ENCODE assay signal across 15 cellular contexts in genomic region chr10:100489388-100489787, GRCh38. TPM values are rescaled to one million over a fixed set of nuclear protein-coding genes. Genes with fewer than 3 reads are reported as not detected.
DNase-seq lines count a peak whose midpoint lies in the region; ATAC-seq and TF ChIP-seq lines count a peak whose summit lies in the region.
"Had no signal": no experiment of that assay in that cellular context is flagged by ENCODE, and none has a peak within 500 bp of the region (broad histone marks: within the 10 kb centered on the region; RNA-seq: fewer than 3 reads in every experiment).

No MANE protein-coding gene starts in this region.

- no peak for TF ChIP-seq CTCF in neural progenitor cell (IDR thresholded peaks at IDR 0.05)
- TF ChIP-seq CTCF in PC-9 (conservative IDR thresholded peaks at IDR 0.05) = no peak

- H3K27ac ChIP-seq in neural progenitor cell = no peak overlapping the region
- H3K27ac ChIP-seq in PC-9 = no peak overlapping the region
- H3K27ac ChIP-seq: BLaER1 had no signal

- no peaks in the 10 kb centered on the region for H3K79me2 ChIP-seq in neural progenitor cell (ENCODE audit: low read depth)
- no peaks in the 10 kb centered on the region for H3K79me2 ChIP-seq in PC-9 (ENCODE audit: low read depth)

- peaks cover 29% of the 10 kb centered on the region for H3K4me1 ChIP-seq in neural progenitor cell
- H3K4me1 ChIP-seq in PC-9 (replicated peaks; ENCODE audit: insufficient read depth) = no peaks in the 10 kb centered on the region
- H3K4me1 ChIP-seq: BLaER1 had no signal

- H3F3A ChIP-seq in neural progenitor cell (ENCODE audit: low read depth) (peaks cover 36% of the 10 kb centered on the region), PC-9 (ENCODE audit: insufficient read depth, low read depth) (no peaks in the 10 kb centered on the region)

- BruUV-seq in PC-9 (replicated peaks; lab: Mats Ljungman, UMichigan) = no TSS peak

- H3K4me1 Mint-ChIP-seq in activated CD4-positive, alpha-beta T cell treated with anti-CD3 and anti-CD28 coated beads, Interleukin-2, amount 10 ng/mL, durations not matched to agents 24 days and 14 days = peaks cover 25% of the 10 kb centered on the region
- peaks cover 14% of the 10 kb centered on the region for H3K4me1 Mint-ChIP-seq in activated naive CD8-positive, alpha-beta T cell treated with anti-CD3 and anti-CD28 coated beads, Interleukin-2, amount 10 ng/mL, durations not matched to agents 7 days and 5 days
- peaks cover 2% of the 10 kb centered on the region for H3K4me1 Mint-ChIP-seq in activated naive CD8-positive, alpha-beta T cell treated with anti-CD3 and anti-CD28 coated beads for 36 hours
- H3K4me1 Mint-ChIP-seq in neural progenitor cell = peaks cover 49% of the 10 kb centered on the region

- intact Hi-C loops in activated CD4-positive, alpha-beta T cell treated with anti-CD3 and anti-CD28 coated beads, Interleukin-2, amount 10 ng/mL, durations not matched to agents 24 days and 14 days (cut with micrococcal nuclease) = no loop called here
- intact Hi-C loops in left ventricle myocardium superior (cut with micrococcal nuclease) = no loop called here
- intact Hi-C loops in PC-9 (cut with micrococcal nuclease; ENCODE audit: unreplicated experiment) = no loop called here

- H3K9me3 ChIP-seq in neural progenitor cell (ENCODE audit: low read depth) (no peaks in the 10 kb centered on the region), PC-9 (ENCODE audit: insufficient read depth, low read depth) (no peaks in the 10 kb centered on the region)
- H3K9me3 ChIP-seq: BLaER1 had no signal

- H3K9me2 ChIP-seq in PC-9 (ENCODE audit: insufficient read depth) = no peaks in the 10 kb centered on the region

- H3K27me3 ChIP-seq in neural progenitor cell (peaks cover 78% of the 10 kb centered on the region), PC-9 (ENCODE audit: insufficient read depth, low read depth) (no peaks in the 10 kb centered on the region)

- no peak overlapping the region for H3K9ac ChIP-seq in neural progenitor cell
- H3K9ac ChIP-seq: BLaER1 had no signal

- peak overlapping the region; percentile 68 for H3K27ac Mint-ChIP-seq in activated CD4-positive, alpha-beta T cell treated with anti-CD3 and anti-CD28 coated beads, Interleukin-2, amount 10 ng/mL, durations not matched to agents 24 days and 14 days
- H3K27ac Mint-ChIP-seq in activated naive CD8-positive, alpha-beta T cell treated with anti-CD3 and anti-CD28 coated beads, Interleukin-2, amount 10 ng/mL, durations not matched to agents 7 days and 5 days = peak overlapping the region; percentile 10
- H3K27ac Mint-ChIP-seq in activated naive CD8-positive, alpha-beta T cell treated with anti-CD3 and anti-CD28 coated beads for 36 hours = no peak overlapping the region
- no peak overlapping the region for H3K27ac Mint-ChIP-seq in neural progenitor cell

- POLR2A ChIA-PET in activated naive CD8-positive, alpha-beta T cell treated with anti-CD3 and anti-CD28 coated beads, Interleukin-2, amount 10 ng/mL, durations not matched to agents 7 days and 5 days (lab: Charles Lee) = interaction anchor here (2.4 kb wide), 1 partner anchor 18 kb away, joined by 7 read pairs; no protein-coding TSS in a partner anchor
- POLR2A ChIA-PET in PC-9 (lab: Charles Lee; ENCODE audit: unreplicated experiment) = no interaction called here

- ATAC-seq in activated naive CD8-positive, alpha-beta T cell treated with anti-CD3 and anti-CD28 coated beads, Interleukin-2, amount 10 ng/mL, durations not matched to agents 7 days and 5 days (ENCODE audit: low read depth) = no peak
- no peak for ATAC-seq in left ventricle myocardium superior

- DNase-seq in activated CD4-positive, alpha-beta T cell treated with anti-CD3 and anti-CD28 coated beads, Interleukin-2, amount 10 ng/mL, durations not matched to agents 24 days and 14 days = no peak
- no peak for DNase-seq in activated CD4-positive, alpha-beta T cell treated with anti-CD3 and anti-CD28 coated beads for 48 hours
- DNase-seq in activated naive CD8-positive, alpha-beta T cell treated with anti-CD3 and anti-CD28 coated beads, Interleukin-2, amount 10 ng/mL, durations not matched to agents 7 days and 5 days = no peak
- no peak for DNase-seq in activated naive CD8-positive, alpha-beta T cell treated with anti-CD3 and anti-CD28 coated beads for 36 hours
- DNase-seq in neural progenitor cell (ENCODE audit: low spot score) = no peak
- DNase-seq in left ventricle myocardium superior = no peak
- DNase-seq in PC-9 = no peak
- DNase-seq: 8988T; AML-193; CD4-positive, CD25-positive, alpha-beta regulatory T cell; DMS53; GF-D8; HCEC 1CT had no signal

- H4K20me1 ChIP-seq in neural progenitor cell (ENCODE audit: low read depth) (peaks cover 14% of the 10 kb centered on the region), PC-9 (ENCODE audit: insufficient read depth) (no peaks in the 10 kb centered on the region)

- H3K4me3 ChIP-seq in neural progenitor cell = no peak overlapping the region
- no peak overlapping the region for H3K4me3 ChIP-seq in PC-9
- H3K4me3 ChIP-seq: BLaER1 had no signal

- peaks cover 82% of the 10 kb centered on the region for H3K36me3 Mint-ChIP-seq in activated CD4-positive, alpha-beta T cell treated with anti-CD3 and anti-CD28 coated beads, Interleukin-2, amount 10 ng/mL, durations not matched to agents 24 days and 14 days (ENCODE audit: low read depth)
- peaks cover 51% of the 10 kb centered on the region for H3K36me3 Mint-ChIP-seq in activated naive CD8-positive, alpha-beta T cell treated with anti-CD3 and anti-CD28 coated beads, Interleukin-2, amount 10 ng/mL, durations not matched to agents 7 days and 5 days
- H3K36me3 Mint-ChIP-seq in activated naive CD8-positive, alpha-beta T cell treated with anti-CD3 and anti-CD28 coated beads for 36 hours = peaks cover 12% of the 10 kb centered on the region
- peaks cover 44% of the 10 kb centered on the region for H3K36me3 Mint-ChIP-seq in neural progenitor cell

- H3K27me3 Mint-ChIP-seq in activated CD4-positive, alpha-beta T cell treated with anti-CD3 and anti-CD28 coated beads, Interleukin-2, amount 10 ng/mL, durations not matched to agents 24 days and 14 days = no peaks in the 10 kb centered on the region
- no peaks in the 10 kb centered on the region for H3K27me3 Mint-ChIP-seq in activated naive CD8-positive, alpha-beta T cell treated with anti-CD3 and anti-CD28 coated beads, Interleukin-2, amount 10 ng/mL, durations not matched to agents 7 days and 5 days
- H3K27me3 Mint-ChIP-seq in activated naive CD8-positive, alpha-beta T cell treated with anti-CD3 and anti-CD28 coated beads for 36 hours = no peaks in the 10 kb centered on the region
- H3K27me3 Mint-ChIP-seq in neural progenitor cell (ENCODE audit: insufficient read depth, low read depth) = peaks cover 14% of the 10 kb centered on the region
- H3K27me3 Mint-ChIP-seq: CD4-positive, CD25-positive, alpha-beta regulatory T cell had no signal

- H3K4me2 ChIP-seq in neural progenitor cell (no peak overlapping the region), PC-9 (no peak overlapping the region)
- H3K4me2 ChIP-seq: BLaER1 had no signal

- CTCF ChIA-PET in PC-9 (lab: Charles Lee) = no interaction called here

- no peak overlapping the region for H2AFZ ChIP-seq in neural progenitor cell (replicated peaks)
- H2AFZ ChIP-seq in PC-9 = no peak overlapping the region

- H3K4me3 Mint-ChIP-seq in activated CD4-positive, alpha-beta T cell treated with anti-CD3 and anti-CD28 coated beads, Interleukin-2, amount 10 ng/mL, durations not matched to agents 24 days and 14 days = no peak overlapping the region
- no peak overlapping the region for H3K4me3 Mint-ChIP-seq in activated naive CD8-positive, alpha-beta T cell treated with anti-CD3 and anti-CD28 coated beads, Interleukin-2, amount 10 ng/mL, durations not matched to agents 7 days and 5 days
- no peak overlapping the region for H3K4me3 Mint-ChIP-seq in activated naive CD8-positive, alpha-beta T cell treated with anti-CD3 and anti-CD28 coated beads for 36 hours
- peak overlapping the region; percentile 7 for H3K4me3 Mint-ChIP-seq in neural progenitor cell
- H3K4me3 Mint-ChIP-seq: CD4-positive, CD25-positive, alpha-beta regulatory T cell had no signal

- H3K36me3 ChIP-seq in neural progenitor cell (no peaks in the 10 kb centered on the region), PC-9 (ENCODE audit: low read depth) (no peaks in the 10 kb centered on the region)

- H3K9me3 Mint-ChIP-seq in activated CD4-positive, alpha-beta T cell treated with anti-CD3 and anti-CD28 coated beads, Interleukin-2, amount 10 ng/mL, durations not matched to agents 24 days and 14 days = no peaks in the 10 kb centered on the region
- H3K9me3 Mint-ChIP-seq in activated naive CD8-positive, alpha-beta T cell treated with anti-CD3 and anti-CD28 coated beads, Interleukin-2, amount 10 ng/mL, durations not matched to agents 7 days and 5 days = no peaks in the 10 kb centered on the region
- H3K9me3 Mint-ChIP-seq in activated naive CD8-positive, alpha-beta T cell treated with anti-CD3 and anti-CD28 coated beads for 36 hours = no peaks in the 10 kb centered on the region
- H3K9me3 Mint-ChIP-seq in neural progenitor cell = no peaks in the 10 kb centered on the region
- H3K9me3 Mint-ChIP-seq: CD4-positive, CD25-positive, alpha-beta regulatory T cell had no signal

RNA-seq across cellular contexts. Expression of gene WNT8B, which starts 26.6 kb away (rescaled TPM):
- 0.16 and 0.43 TPM in 2 replicates for total RNA-seq in activated CD4-positive, alpha-beta T cell treated with anti-CD3 and anti-CD28 coated beads, Interleukin-2, amount 10 ng/mL, durations not matched to agents 24 days and 14 days
- under 1 TPM; 0.54 to 0.91 TPM for total RNA-seq in activated naive CD8-positive, alpha-beta T cell treated with anti-CD3 and anti-CD28 coated beads, Interleukin-2, amount 10 ng/mL, durations not matched to agents 7 days and 5 days
- under 1 TPM in 1 of 2 experiments, not detected in 1; 0.16 TPM for total RNA-seq in activated naive CD8-positive, alpha-beta T cell treated with anti-CD3 and anti-CD28 coated beads for 36 hours
- total RNA-seq in neural progenitor cell (ENCODE audit: low replicate concordance) = 5.8 and 9.0 TPM in 2 replicates
- total RNA-seq in left ventricle myocardium superior = not detected
- not detected in 2 replicates for total RNA-seq in PC-9 (2021)
- total RNA-seq: CD4-positive, CD25-positive, alpha-beta regulatory T cell; H4 had no signal

RNA-seq across cellular contexts. Expression of gene SEC31B, which starts 30.3 kb away (rescaled TPM):
- 54.2 and 57.0 TPM in 2 replicates for total RNA-seq in activated CD4-positive, alpha-beta T cell treated with anti-CD3 and anti-CD28 coated beads, Interleukin-2, amount 10 ng/mL, durations not matched to agents 24 days and 14 days
- total RNA-seq in activated naive CD8-positive, alpha-beta T cell treated with anti-CD3 and anti-CD28 coated beads, Interleukin-2, amount 10 ng/mL, durations not matched to agents 7 days and 5 days = 100 to 1,000 TPM; 156 to 168 TPM
- total RNA-seq in activated naive CD8-positive, alpha-beta T cell treated with anti-CD3 and anti-CD28 coated beads for 36 hours = 10 to 100 TPM; 14.6 to 17.5 TPM
- total RNA-seq in neural progenitor cell (ENCODE audit: low replicate concordance) = 8.8 and 11.6 TPM in 2 replicates
- 8.5 TPM for total RNA-seq in left ventricle myocardium superior
- 7.4 and 9.2 TPM in 2 replicates for total RNA-seq in PC-9 (2021)

RNA-seq across cellular contexts. Expression of gene NDUFB8, which starts 40.3 kb away (rescaled TPM):
- 323 TPM in 2 replicates for total RNA-seq in activated CD4-positive, alpha-beta T cell treated with anti-CD3 and anti-CD28 coated beads, Interleukin-2, amount 10 ng/mL, durations not matched to agents 24 days and 14 days
- 100 to 1,000 TPM; 245 to 269 TPM for total RNA-seq in activated naive CD8-positive, alpha-beta T cell treated with anti-CD3 and anti-CD28 coated beads, Interleukin-2, amount 10 ng/mL, durations not matched to agents 7 days and 5 days
- 100 to 1,000 TPM; 311 to 324 TPM for total RNA-seq in activated naive CD8-positive, alpha-beta T cell treated with anti-CD3 and anti-CD28 coated beads for 36 hours
- total RNA-seq in neural progenitor cell (ENCODE audit: low replicate concordance) (124 and 144 TPM in 2 replicates), left ventricle myocardium superior (451 TPM), PC-9 (2021) (85.7 and 86.0 TPM in 2 replicates)

RNA-seq across cellular contexts. Expression of gene HIF1AN, which starts 46.4 kb away (rescaled TPM):
- total RNA-seq in activated CD4-positive, alpha-beta T cell treated with anti-CD3 and anti-CD28 coated beads, Interleukin-2, amount 10 ng/mL, durations not matched to agents 24 days and 14 days = 47.4 and 51.3 TPM in 2 replicates
- 10 to 100 TPM; 52.3 to 56.4 TPM for total RNA-seq in activated naive CD8-positive, alpha-beta T cell treated with anti-CD3 and anti-CD28 coated beads, Interleukin-2, amount 10 ng/mL, durations not matched to agents 7 days and 5 days
- total RNA-seq in activated naive CD8-positive, alpha-beta T cell treated with anti-CD3 and anti-CD28 coated beads for 36 hours = 10 to 100 TPM; 39.0 to 42.1 TPM
- total RNA-seq in neural progenitor cell (ENCODE audit: low replicate concordance) = 24.2 and 26.4 TPM in 2 replicates
- total RNA-seq in left ventricle myocardium superior = 54.6 TPM
- 37.5 and 42.0 TPM in 2 replicates for total RNA-seq in PC-9 (2021)

Comparison
In these comparisons a context has a peak if more than half of its experiments do, and no peak if none do; other contexts are left out.
1. H3K27ac Mint-ChIP-seq: peak in activated CD4-positive, alpha-beta T cell treated with anti-CD3 and anti-CD28 coated beads, Interleukin-2, amount 10 ng/mL, durations not matched to agents 24 days and 14 days (single experiment) and activated naive CD8-positive, alpha-beta T cell treated with anti-CD3 and anti-CD28 coated beads, Interleukin-2, amount 10 ng/mL, durations not matched to agents 7 days and 5 days (single experiment); none in activated naive CD8-positive, alpha-beta T cell treated with anti-CD3 and anti-CD28 coated beads for 36 hours (single experiment) and neural progenitor cell (single experiment).